ENCODE assay signal across 1 cellular context in the genomic region with DNA sequence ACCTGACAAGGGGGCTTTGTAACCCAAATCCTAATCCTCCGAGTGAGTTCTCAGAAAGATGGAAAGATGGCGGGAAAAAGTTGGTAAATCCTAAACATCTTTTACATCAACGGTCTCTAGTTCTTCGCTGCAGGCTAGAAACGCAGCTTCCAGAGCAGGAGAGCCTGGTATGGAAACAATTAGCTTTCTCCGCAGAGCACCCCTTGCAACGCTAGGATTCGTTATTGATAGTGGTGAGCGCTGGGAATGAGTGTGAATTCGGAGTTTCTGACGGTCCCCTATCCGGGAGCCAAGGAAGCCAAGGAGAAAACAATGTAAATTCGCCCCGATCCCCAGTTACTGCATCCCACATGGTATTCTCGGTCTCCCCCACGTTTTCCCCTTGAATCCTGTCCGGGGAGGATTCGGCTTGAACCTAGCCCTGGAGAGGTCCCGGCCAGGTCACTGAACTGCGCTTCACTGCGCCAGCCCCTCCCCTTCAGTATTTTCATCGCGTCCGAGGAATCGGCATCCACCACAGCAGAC.
TF ChIP-seq lines count a peak whose summit lies in the region.

No MANE protein-coding gene starts in this region.

TF ChIP-seq in WTC11, 78 proteins besides CTCF, POLR2A, EP300 and RAD21 (continued from another document):
- TF ChIP-seq ESRRA (CRISPR knock-in tag; IDR thresholded peaks at IDR 0.05; ENCODE audit: borderline replicate concordance) (no peak), ELF4 (CRISPR knock-in tag; IDR thresholded peaks at IDR 0.05; ENCODE audit: low read depth) (no peak), ZBTB21 (CRISPR knock-in tag; IDR thresholded peaks at IDR 0.05; ENCODE audit: borderline replicate concordance) (no peak), NR3C1 (CRISPR knock-in tag; conservative IDR thresholded peaks at IDR 0.05; ENCODE audit: low read depth) (no peak), ZMAT4 (CRISPR knock-in tag; IDR thresholded peaks at IDR 0.05) (no peak)
- TF ChIP-seq, protein P1, sequence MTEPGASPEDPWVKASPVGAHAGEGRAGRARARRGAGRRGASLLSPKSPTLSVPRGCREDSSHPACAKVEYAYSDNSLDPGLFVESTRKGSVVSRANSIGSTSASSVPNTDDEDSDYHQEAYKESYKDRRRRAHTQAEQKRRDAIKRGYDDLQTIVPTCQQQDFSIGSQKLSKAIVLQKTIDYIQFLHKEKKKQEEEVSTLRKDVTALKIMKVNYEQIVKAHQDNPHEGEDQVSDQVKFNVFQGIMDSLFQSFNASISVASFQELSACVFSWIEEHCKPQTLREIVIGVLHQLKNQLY (CRISPR knock-in tag; IDR thresholded peaks at IDR 0.05): no peak
- TF ChIP-seq, protein P2, sequence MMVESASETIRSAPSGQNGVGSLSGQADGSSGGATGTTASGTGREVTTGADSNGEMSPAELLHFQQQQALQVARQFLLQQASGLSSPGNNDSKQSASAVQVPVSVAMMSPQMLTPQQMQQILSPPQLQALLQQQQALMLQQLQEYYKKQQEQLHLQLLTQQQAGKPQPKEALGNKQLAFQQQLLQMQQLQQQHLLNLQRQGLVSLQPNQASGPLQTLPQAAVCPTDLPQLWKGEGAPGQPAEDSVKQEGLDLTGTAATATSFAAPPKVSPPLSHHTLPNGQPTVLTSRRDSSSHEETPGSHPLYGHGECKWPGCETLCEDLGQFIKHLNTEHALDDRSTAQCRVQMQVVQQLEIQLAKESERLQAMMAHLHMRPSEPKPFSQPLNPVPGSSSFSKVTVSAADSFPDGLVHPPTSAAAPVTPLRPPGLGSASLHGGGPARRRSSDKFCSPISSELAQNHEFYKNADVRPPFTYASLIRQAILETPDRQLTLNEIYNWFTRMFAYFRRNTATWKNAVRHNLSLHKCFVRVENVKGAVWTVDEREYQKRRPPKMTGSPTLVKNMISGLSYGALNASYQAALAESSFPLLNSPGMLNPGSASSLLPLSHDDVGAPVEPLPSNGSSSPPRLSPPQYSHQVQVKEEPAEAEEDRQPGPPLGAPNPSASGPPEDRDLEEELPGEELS (CRISPR knock-in tag; IDR thresholded peaks at IDR 0.05): no peak
- TF ChIP-seq, protein P3, sequence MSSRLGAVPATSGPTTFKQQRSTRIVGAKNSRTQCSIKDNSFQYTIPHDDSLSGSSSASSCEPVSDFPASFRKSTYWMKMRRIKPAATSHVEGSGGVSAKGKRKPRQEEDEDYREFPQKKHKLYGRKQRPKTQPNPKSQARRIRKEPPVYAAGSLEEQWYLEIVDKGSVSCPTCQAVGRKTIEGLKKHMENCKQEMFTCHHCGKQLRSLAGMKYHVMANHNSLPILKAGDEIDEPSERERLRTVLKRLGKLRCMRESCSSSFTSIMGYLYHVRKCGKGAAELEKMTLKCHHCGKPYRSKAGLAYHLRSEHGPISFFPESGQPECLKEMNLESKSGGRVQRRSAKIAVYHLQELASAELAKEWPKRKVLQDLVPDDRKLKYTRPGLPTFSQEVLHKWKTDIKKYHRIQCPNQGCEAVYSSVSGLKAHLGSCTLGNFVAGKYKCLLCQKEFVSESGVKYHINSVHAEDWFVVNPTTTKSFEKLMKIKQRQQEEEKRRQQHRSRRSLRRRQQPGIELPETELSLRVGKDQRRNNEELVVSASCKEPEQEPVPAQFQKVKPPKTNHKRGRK (CRISPR knock-in tag; IDR thresholded peaks at IDR 0.05; ENCODE audit: borderline replicate concordance): no peak
